In genomic region chr3:171307988-171308387, GRCh38 we compare ENCODE assay signal across 14 cellular contexts.
DNase-seq lines count a peak whose midpoint lies in the region; ATAC-seq, FAIRE-seq and TF ChIP-seq lines count a peak whose summit lies in the region.
"Had no signal": no experiment of that assay in that cellular context is flagged by ENCODE, and none has a peak within 500 bp of the region (broad histone marks: within the 10 kb centered on the region; RNA-seq: fewer than 3 reads in every experiment).

No MANE protein-coding gene starts in this region.

- H3K27ac Mint-ChIP-seq in CD4-positive, alpha-beta memory T cell, result peak overlapping the region in 4 of 7 donors; percentile 3 to 67 (median 46)
- peak overlapping the region; percentile 1 for H3K27ac Mint-ChIP-seq in activated T-helper 2 cell treated with anti-CD3 and anti-CD28 coated beads, Interferon-gamma antibody, Interleukin-2, Interleukin-4, amounts not matched to agents 10 μg/mL and 5 μg/mL and 100 μg/mL, durations not matched to agents 14 hours and 24 hours and 36 hours
- H3K27ac Mint-ChIP-seq in activated T-helper 1 cell treated with anti-CD3 and anti-CD28 coated beads, Interleukin-12 subunit alpha, Interleukin-12 subunit beta, Interleukin-2, Interleukin-4 antibody, amounts not matched to agents 30 ng/mL and 10 ng/mL and 1 ng/mL, durations not matched to agents 14 hours and 24 hours and 36 hours, result no peak overlapping the region
- H3K27ac Mint-ChIP-seq: H9, IgD-negative memory B cell had no signal

- intact Hi-C loops in CD4-positive, alpha-beta memory T cell (cut with micrococcal nuclease), result no loop called here
- intact Hi-C loops in activated T-helper 2 cell treated with anti-CD3 and anti-CD28 coated beads, Interferon-gamma antibody, Interleukin-2, Interleukin-4, amounts not matched to agents 10 μg/mL and 5 μg/mL and 100 μg/mL, durations not matched to agents 14 hours and 24 hours and 36 hours (cut with micrococcal nuclease), result no loop called here
- intact Hi-C loops in mucosa of descending colon (cut with DNase I, micrococcal nuclease), result no loop called here
- intact Hi-C loops in activated T-helper 1 cell treated with anti-CD3 and anti-CD28 coated beads, Interleukin-12 subunit alpha, Interleukin-12 subunit beta, Interleukin-2, Interleukin-4 antibody, amounts not matched to agents 30 ng/mL and 10 ng/mL and 1 ng/mL, durations not matched to agents 14 hours and 24 hours and 36 hours (cut with micrococcal nuclease), result no loop called here

- H3K36me3 ChIP-seq in CD4-positive, alpha-beta memory T cell (ENCODE audit: insufficient read depth, low read length), result no peaks in the 10 kb centered on the region
- H3K36me3 ChIP-seq in mucosa of descending colon (ENCODE audit: low read depth), result no peaks in the 10 kb centered on the region
- H3K36me3 ChIP-seq: BE2C had no signal

- no peaks in the 10 kb centered on the region for H3K9me3 ChIP-seq in CD4-positive, alpha-beta memory T cell (ENCODE audit: control insufficient read depth in 1 of 2, low read length in 2 of 2)
- H3K9me3 ChIP-seq in mucosa of descending colon, result peaks cover 2% of the 10 kb centered on the region
- H3K9me3 ChIP-seq: BE2C had no signal

- POLR2A ChIA-PET in CD4-positive, alpha-beta memory T cell (lab: Charles Lee; ENCODE audit: partially characterized antibody), result interaction anchor here (0.6 to 0.9 kb wide), 3 partner anchors 16 to 64 kb away, joined by 3 read pairs; no protein-coding TSS in a partner anchor

- peak; percentile 61 for FAIRE-seq in colon (lab: Jason Lieb, UNC)
- FAIRE-seq: A204.1 had no signal

- peaks cover 4 to 16% of the 10 kb centered on the region in 2 donors for H3K36me3 Mint-ChIP-seq in CD4-positive, alpha-beta memory T cell
- peaks cover 34% of the 10 kb centered on the region for H3K36me3 Mint-ChIP-seq in activated T-helper 2 cell treated with anti-CD3 and anti-CD28 coated beads, Interferon-gamma antibody, Interleukin-2, Interleukin-4, amounts not matched to agents 10 μg/mL and 5 μg/mL and 100 μg/mL, durations not matched to agents 14 hours and 24 hours and 36 hours (ENCODE audit: low read depth)
- peaks cover 21% of the 10 kb centered on the region for H3K36me3 Mint-ChIP-seq in activated T-helper 1 cell treated with anti-CD3 and anti-CD28 coated beads, Interleukin-12 subunit alpha, Interleukin-12 subunit beta, Interleukin-2, Interleukin-4 antibody, amounts not matched to agents 30 ng/mL and 10 ng/mL and 1 ng/mL, durations not matched to agents 14 hours and 24 hours and 36 hours (ENCODE audit: low read depth)

- H3K4me1 ChIP-seq in CD4-positive, alpha-beta memory T cell (ENCODE audit: insufficient read depth, low read length), result peaks cover 36% of the 10 kb centered on the region
- H3K4me1 ChIP-seq in mucosa of descending colon (ENCODE audit: low read depth), result no peaks in the 10 kb centered on the region
- H3K4me1 ChIP-seq: BE2C had no signal

- ATAC-seq in mucosa of descending colon, result no peak

- no peaks in the 10 kb centered on the region for H3K27me3 ChIP-seq in CD4-positive, alpha-beta memory T cell (ENCODE audit: insufficient read depth, low read length)
- H3K27me3 ChIP-seq: BE2C had no signal

- no peaks in the 10 kb centered on the region for H3K27me3 Mint-ChIP-seq in CD4-positive, alpha-beta memory T cell
- no peaks in the 10 kb centered on the region for H3K27me3 Mint-ChIP-seq in activated T-helper 2 cell treated with anti-CD3 and anti-CD28 coated beads, Interferon-gamma antibody, Interleukin-2, Interleukin-4, amounts not matched to agents 10 μg/mL and 5 μg/mL and 100 μg/mL, durations not matched to agents 14 hours and 24 hours and 36 hours (ENCODE audit: low read depth)
- H3K27me3 Mint-ChIP-seq in activated T-helper 1 cell treated with anti-CD3 and anti-CD28 coated beads, Interleukin-12 subunit alpha, Interleukin-12 subunit beta, Interleukin-2, Interleukin-4 antibody, amounts not matched to agents 30 ng/mL and 10 ng/mL and 1 ng/mL, durations not matched to agents 14 hours and 24 hours and 36 hours (ENCODE audit: insufficient read depth), result no peaks in the 10 kb centered on the region

- no peak overlapping the region for H3K4me3 ChIP-seq in CD4-positive, alpha-beta memory T cell (ENCODE audit: low read length in 2 of 2)
- H3K4me3 ChIP-seq in mucosa of descending colon, result no peak overlapping the region

- H3K4me3 Mint-ChIP-seq in CD4-positive, alpha-beta memory T cell, result no peak overlapping the region
- H3K4me3 Mint-ChIP-seq in activated T-helper 2 cell treated with anti-CD3 and anti-CD28 coated beads, Interferon-gamma antibody, Interleukin-2, Interleukin-4, amounts not matched to agents 10 μg/mL and 5 μg/mL and 100 μg/mL, durations not matched to agents 14 hours and 24 hours and 36 hours (ENCODE audit: low read depth), result no peak overlapping the region
- H3K4me3 Mint-ChIP-seq in activated T-helper 1 cell treated with anti-CD3 and anti-CD28 coated beads, Interleukin-12 subunit alpha, Interleukin-12 subunit beta, Interleukin-2, Interleukin-4 antibody, amounts not matched to agents 30 ng/mL and 10 ng/mL and 1 ng/mL, durations not matched to agents 14 hours and 24 hours and 36 hours, result no peak overlapping the region
- H3K4me3 Mint-ChIP-seq: H9, IgD-negative memory B cell had no signal

- H3K9me3 Mint-ChIP-seq in CD4-positive, alpha-beta memory T cell, result peaks cover 0 to 4% (median 2%) of the 10 kb centered on the region in 8 donors
- H3K9me3 Mint-ChIP-seq in activated T-helper 2 cell treated with anti-CD3 and anti-CD28 coated beads, Interferon-gamma antibody, Interleukin-2, Interleukin-4, amounts not matched to agents 10 μg/mL and 5 μg/mL and 100 μg/mL, durations not matched to agents 14 hours and 24 hours and 36 hours, result peaks cover 26% of the 10 kb centered on the region
- peaks cover 21% of the 10 kb centered on the region for H3K9me3 Mint-ChIP-seq in activated T-helper 1 cell treated with anti-CD3 and anti-CD28 coated beads, Interleukin-12 subunit alpha, Interleukin-12 subunit beta, Interleukin-2, Interleukin-4 antibody, amounts not matched to agents 30 ng/mL and 10 ng/mL and 1 ng/mL, durations not matched to agents 14 hours and 24 hours and 36 hours

- no peak overlapping the region for H3K27ac ChIP-seq in CD4-positive, alpha-beta memory T cell (ENCODE audit: low read depth, low read length)
- H3K27ac ChIP-seq: C4-2B had no signal

- DNase-seq in CD4-positive, alpha-beta memory T cell, result no peak
- no peak for DNase-seq in activated T-helper 2 cell treated with anti-CD3 and anti-CD28 coated beads, Interferon-gamma antibody, Interleukin-2, Interleukin-4, amounts not matched to agents 10 μg/mL and 5 μg/mL and 100 μg/mL, durations not matched to agents 14 hours and 24 hours and 36 hours (ENCODE audit: low spot score)
- DNase-seq in mucosa of descending colon, result no peak
- no peak for DNase-seq in NCI-H2081 (lab: John Stamatoyannopoulos, UW)
- DNase-seq in activated T-helper 1 cell treated with anti-CD3 and anti-CD28 coated beads, Interleukin-12 subunit alpha, Interleukin-12 subunit beta, Interleukin-2, Interleukin-4 antibody, amounts not matched to agents 30 ng/mL and 10 ng/mL and 1 ng/mL, durations not matched to agents 14 hours and 24 hours and 36 hours (ENCODE audit: low spot score), result no peak
- DNase-seq in ureter (ENCODE audit: low spot score), result no peak
- DNase-seq: BE2C, DMS 273 treated with DMSO at 0.1 percent for 48 hours, GOT3, H9 had no signal

- peaks cover 46 to 90% (median 62%) of the 10 kb centered on the region in 4 donors for H3K4me1 Mint-ChIP-seq in CD4-positive, alpha-beta memory T cell
- H3K4me1 Mint-ChIP-seq in activated T-helper 2 cell treated with anti-CD3 and anti-CD28 coated beads, Interferon-gamma antibody, Interleukin-2, Interleukin-4, amounts not matched to agents 10 μg/mL and 5 μg/mL and 100 μg/mL, durations not matched to agents 14 hours and 24 hours and 36 hours (ENCODE audit: low read depth), result peaks cover 39% of the 10 kb centered on the region
- peaks cover 45% of the 10 kb centered on the region for H3K4me1 Mint-ChIP-seq in activated T-helper 1 cell treated with anti-CD3 and anti-CD28 coated beads, Interleukin-12 subunit alpha, Interleukin-12 subunit beta, Interleukin-2, Interleukin-4 antibody, amounts not matched to agents 30 ng/mL and 10 ng/mL and 1 ng/mL, durations not matched to agents 14 hours and 24 hours and 36 hours (ENCODE audit: low read depth)
- H3K4me1 Mint-ChIP-seq: IgD-negative memory B cell had no signal

- no peak for TF ChIP-seq CTCF in mucosa of descending colon (IDR thresholded peaks at IDR 0.05)

- CTCF ChIA-PET in CD4-positive, alpha-beta memory T cell (lab: Charles Lee; ENCODE audit: partially characterized antibody), result interaction anchor here (0.9 kb wide), 1 partner anchor 21 kb away, joined by 3 read pairs; no protein-coding TSS in a partner anchor
